In genomic region chr9:130200038-130200979, GRCh38 we compare ENCODE assay signal across 13 cellular contexts.
DNase-seq lines count a peak whose midpoint lies in the region; ATAC-seq lines count a peak whose summit lies in the region.
"Had no signal": no experiment of that assay in that cellular context is flagged by ENCODE, and none has a peak within 500 bp of the region (broad histone marks: within the 10 kb centered on the region; RNA-seq: fewer than 3 reads in every experiment).

No MANE protein-coding gene starts in this region.

- H3K27me3 Mint-ChIP-seq in stimulated activated memory B cell treated with anti-CD40 and anti-IgM and Interleukin-4, amounts not matched to agents 10 μg/mL and 1 μg/mL and 100 μg/mL, for 72 hours, result no peaks in the 10 kb centered on the region
- H3K27me3 Mint-ChIP-seq: activated naive CD4-positive, alpha-beta T cell treated with anti-CD3 and anti-CD28 coated beads, Interleukin-2, amount 50 U/mL, for 24 hours had no signal

- H3K4me3 Mint-ChIP-seq in stimulated activated memory B cell treated with anti-CD40 and anti-IgM and Interleukin-4, amounts not matched to agents 10 μg/mL and 1 μg/mL and 100 μg/mL, for 72 hours, result no peak overlapping the region
- H3K4me3 Mint-ChIP-seq: activated CD8-positive, alpha-beta T cell treated with anti-CD3 and anti-CD28 coated beads, Interleukin-2, amount 10 ng/mL, durations not matched to agents 7 days and 5 days; activated naive CD4-positive, alpha-beta T cell treated with anti-CD3 and anti-CD28 coated beads, Interleukin-2, amount 50 U/mL, for 24 hours; T-helper 2 cell treated with Interferon-gamma antibody and Interleukin-4, amounts not matched to agents 5 μg/mL and 100 μg/mL, for 36 hours had no signal

- H3K4me1 Mint-ChIP-seq in stimulated activated memory B cell treated with anti-CD40 and anti-IgM and Interleukin-4, amounts not matched to agents 10 μg/mL and 1 μg/mL and 100 μg/mL, for 72 hours, result no peaks in the 10 kb centered on the region
- H3K4me1 Mint-ChIP-seq: activated naive CD4-positive, alpha-beta T cell treated with anti-CD3 and anti-CD28 coated beads, Interleukin-2, amount 50 U/mL, for 24 hours had no signal

- H3K27ac Mint-ChIP-seq in stimulated activated memory B cell treated with anti-CD40 and anti-IgM and Interleukin-4, amounts not matched to agents 10 μg/mL and 1 μg/mL and 100 μg/mL, for 72 hours, result no peak overlapping the region
- H3K27ac Mint-ChIP-seq: activated CD8-positive, alpha-beta T cell treated with anti-CD3 and anti-CD28 coated beads, Interleukin-2, amount 10 ng/mL, durations not matched to agents 7 days and 5 days; activated naive CD4-positive, alpha-beta T cell treated with anti-CD3 and anti-CD28 coated beads, Interleukin-2, amount 50 U/mL, for 24 hours; T-helper 2 cell treated with Interferon-gamma antibody and Interleukin-4, amounts not matched to agents 5 μg/mL and 100 μg/mL, for 36 hours had no signal

- DNase-seq in DMS79 treated with DMSO at 0.1 percent for 48 hours (lab: John Stamatoyannopoulos, UW) (peak; percentile 63), anterior cingulate cortex (lab: John Stamatoyannopoulos, UW) (peak in 42 of 58 donors; percentile 29 to 83 (median 52)), iris pigment epithelial cell (ENCODE audit: low read depth) (peak; percentile 16), SKM-1 (lab: John Stamatoyannopoulos, UW; ENCODE audit: unreplicated experiment) (no peak), NCI-H2107 treated with DMSO at 0.1 percent for 48 hours (lab: John Stamatoyannopoulos, UW; ENCODE audit: unreplicated experiment) (no peak), NCI-H146 (lab: John Stamatoyannopoulos, UW) (no peak)
- DNase-seq: activated CD8-positive, alpha-beta T cell treated with anti-CD3 and anti-CD28 coated beads, Interleukin-2, amount 10 ng/mL, durations not matched to agents 7 days and 5 days; effector CD4-positive, alpha-beta T cell; PC-9 had no signal

- no peaks in the 10 kb centered on the region for H3K9me3 Mint-ChIP-seq in stimulated activated memory B cell treated with anti-CD40 and anti-IgM and Interleukin-4, amounts not matched to agents 10 μg/mL and 1 μg/mL and 100 μg/mL, for 72 hours
- H3K9me3 Mint-ChIP-seq: activated naive CD4-positive, alpha-beta T cell treated with anti-CD3 and anti-CD28 coated beads, Interleukin-2, amount 50 U/mL, for 24 hours; T-helper 2 cell treated with Interferon-gamma antibody and Interleukin-4, amounts not matched to agents 5 μg/mL and 100 μg/mL, for 36 hours had no signal

- ATAC-seq in stimulated activated memory B cell treated with anti-CD40 and anti-IgM and Interleukin-4, amounts not matched to agents 10 μg/mL and 1 μg/mL and 100 μg/mL, for 72 hours, result peak; percentile 48
- no peak for ATAC-seq in GM21717 (IDR thresholded peaks at IDR 0.05; ENCODE audit: unreplicated experiment)
- ATAC-seq: activated CD8-positive, alpha-beta T cell treated with anti-CD3 and anti-CD28 coated beads, Interleukin-2, amount 10 ng/mL, durations not matched to agents 7 days and 5 days had no signal

- no peaks in the 10 kb centered on the region for H3K36me3 Mint-ChIP-seq in stimulated activated memory B cell treated with anti-CD40 and anti-IgM and Interleukin-4, amounts not matched to agents 10 μg/mL and 1 μg/mL and 100 μg/mL, for 72 hours
- H3K36me3 Mint-ChIP-seq: activated naive CD4-positive, alpha-beta T cell treated with anti-CD3 and anti-CD28 coated beads, Interleukin-2, amount 50 U/mL, for 24 hours had no signal

Comparison
In these comparisons a context has a peak if more than half of its experiments do, and no peak if none do; other contexts are left out.
1. DNase-seq: peak in DMS79 treated with DMSO at 0.1 percent for 48 hours (single experiment), anterior cingulate cortex (42 of 58) and iris pigment epithelial cell (single experiment); none in SKM-1 (single experiment), NCI-H2107 treated with DMSO at 0.1 percent for 48 hours (single experiment) and NCI-H146 (single experiment).